35 cellular contexts compared by ENCODE assay signal in the genomic region with DNA sequence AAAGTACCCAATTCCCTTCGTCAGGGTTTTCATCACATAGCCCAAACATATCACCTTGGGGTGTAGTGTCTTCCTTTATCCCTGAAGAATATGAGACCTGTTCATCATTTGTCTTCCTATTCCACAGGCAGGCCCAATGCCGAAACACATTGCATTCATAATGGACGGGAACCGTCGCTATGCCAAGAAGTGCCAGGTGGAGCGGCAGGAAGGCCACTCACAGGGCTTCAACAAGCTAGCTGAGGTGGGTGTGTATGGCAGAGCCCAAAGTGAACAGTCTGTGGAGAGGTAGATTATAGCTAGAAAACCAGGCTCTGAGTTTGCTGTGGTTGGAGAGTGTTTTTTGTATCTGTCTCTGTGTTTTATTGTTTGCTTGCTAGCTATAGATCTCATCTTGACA. TPM values are rescaled to one million over a fixed set of nuclear protein-coding genes. Genes with fewer than 3 reads are reported as not detected.
"Had no signal": no experiment of that assay in that cellular context is flagged by ENCODE, and none has a peak within 500 bp of the region (broad histone marks: within the 10 kb centered on the region; RNA-seq: fewer than 3 reads in every experiment).

No MANE protein-coding gene starts in this region.

- H3K4me3 ChIP-seq: ascending aorta, breast epithelium, colonic mucosa, esophagus squamous epithelium, gastroesophageal sphincter, heart right ventricle had no signal

- ATAC-seq: activated T-cell treated with anti-CD3 and anti-CD28 coated beads, Interleukin-2, amount 50 U/mL, for 4 hours; activated T-helper 17 cell treated with anti-CD3 and anti-CD28 coated beads, Interleukin-2, amount 50 U/mL, for 72 hours; gastroesophageal sphincter; heart right ventricle; T-helper 17 cell; WTC11 had no signal

- H3K4me1 ChIP-seq: breast epithelium had no signal

- H3K4me3 Mint-ChIP-seq: activated CD4-positive, alpha-beta memory T cell treated with anti-CD3 and anti-CD28 coated beads, Interleukin-2, amount 10 ng/mL, durations not matched to agents 7 days and 5 days; activated CD4-positive, alpha-beta T cell treated with anti-CD3 and anti-CD28 coated beads, Interleukin-2, amount 10 ng/mL, durations not matched to agents 7 days and 5 days; activated naive CD4-positive, alpha-beta T cell treated with anti-CD3 and anti-CD28 coated beads, Interleukin-2, amount 50 U/mL, for 24 hours; activated naive CD8-positive, alpha-beta T cell treated with anti-CD3 and anti-CD28 coated beads, Interleukin-2, amount 10 ng/mL, durations not matched to agents 7 days and 5 days; activated T-cell treated with anti-CD3 and anti-CD28 coated beads, Interleukin-2, amount 50 U/mL, for 4 hours; activated T-helper 17 cell treated with anti-CD3 and anti-CD28 coated beads, Interleukin-2, amount 50 U/mL, for 72 hours; brain; central memory CD8-positive, alpha-beta T cell; T-helper 17 cell; T-helper 2 cell treated with Interferon-gamma antibody and Interleukin-4, amounts not matched to agents 5 μg/mL and 100 μg/mL, for 36 hours; WTC11 had no signal

- H3K4me1 Mint-ChIP-seq: WTC11 had no signal

- H3K9me3 ChIP-seq: ascending aorta, breast epithelium, colonic mucosa, esophagus squamous epithelium, gastroesophageal sphincter, heart right ventricle had no signal

- H3K27ac Mint-ChIP-seq: activated CD4-positive, alpha-beta memory T cell treated with anti-CD3 and anti-CD28 coated beads, Interleukin-2, amount 10 ng/mL, durations not matched to agents 7 days and 5 days; activated CD4-positive, alpha-beta T cell treated with anti-CD3 and anti-CD28 coated beads, Interleukin-2, amount 10 ng/mL, durations not matched to agents 7 days and 5 days; activated naive CD4-positive, alpha-beta T cell treated with anti-CD3 and anti-CD28 coated beads, Interleukin-2, amount 50 U/mL, for 24 hours; activated naive CD8-positive, alpha-beta T cell treated with anti-CD3 and anti-CD28 coated beads, Interleukin-2, amount 10 ng/mL, durations not matched to agents 7 days and 5 days; activated T-helper 17 cell treated with anti-CD3 and anti-CD28 coated beads, Interleukin-2, amount 50 U/mL, for 72 hours; T-helper 17 cell; T-helper 2 cell treated with Interferon-gamma antibody and Interleukin-4, amounts not matched to agents 5 μg/mL and 100 μg/mL, for 36 hours; WTC11 had no signal

- DNase-seq: activated CD4-positive, alpha-beta memory T cell treated with anti-CD3 and anti-CD28 coated beads, Interleukin-2, amount 10 ng/mL, durations not matched to agents 7 days and 5 days; activated CD4-positive, alpha-beta T cell treated with anti-CD3 and anti-CD28 coated beads for 1 hour; activated CD4-positive, alpha-beta T cell treated with anti-CD3 and anti-CD28 coated beads for 4 hours; activated CD4-positive, alpha-beta T cell treated with anti-CD3 and anti-CD28 coated beads, Interleukin-2, amount 10 ng/mL, durations not matched to agents 7 days and 5 days; activated CD4-positive, alpha-beta T cell treated with anti-CD3 and anti-CD28 coated beads, Interleukin-2, amount 50 U/mL, for 4 hours; activated effector memory CD4-positive, alpha-beta T cell treated with Interleukin-2 at 50 U/mL for 16 hours; activated gamma-delta T cell treated with Interleukin-2 at 50 U/mL for 16 hours; activated naive CD4-positive, alpha-beta T cell treated with Interleukin-2 at 50 U/mL for 16 hours; activated naive CD8-positive, alpha-beta T cell treated with anti-CD3 and anti-CD28 coated beads, Interleukin-2, amount 10 ng/mL, durations not matched to agents 7 days and 5 days; activated T-cell treated with anti-CD3 and anti-CD28 coated beads, Interleukin-2, amount 50 U/mL, for 4 hours; colonic mucosa; effector CD8-positive, alpha-beta T cell; esophagus squamous epithelium; foreskin melanocyte; heart right ventricle; T-helper 1 cell; T-helper 17 cell; T1000 had no signal

- H3K9me3 Mint-ChIP-seq: activated CD4-positive, alpha-beta memory T cell treated with anti-CD3 and anti-CD28 coated beads, Interleukin-2, amount 10 ng/mL, durations not matched to agents 7 days and 5 days; activated CD4-positive, alpha-beta T cell treated with anti-CD3 and anti-CD28 coated beads, Interleukin-2, amount 10 ng/mL, durations not matched to agents 7 days and 5 days; activated naive CD4-positive, alpha-beta T cell treated with anti-CD3 and anti-CD28 coated beads, Interleukin-2, amount 50 U/mL, for 24 hours; activated naive CD8-positive, alpha-beta T cell treated with anti-CD3 and anti-CD28 coated beads, Interleukin-2, amount 10 ng/mL, durations not matched to agents 7 days and 5 days; activated T-cell treated with anti-CD3 and anti-CD28 coated beads, Interleukin-2, amount 50 U/mL, for 4 hours; activated T-helper 17 cell treated with anti-CD3 and anti-CD28 coated beads, Interleukin-2, amount 50 U/mL, for 72 hours; brain; central memory CD8-positive, alpha-beta T cell; T-helper 2 cell treated with Interferon-gamma antibody and Interleukin-4, amounts not matched to agents 5 μg/mL and 100 μg/mL, for 36 hours; WTC11 had no signal

- H3K27me3 Mint-ChIP-seq: activated CD4-positive, alpha-beta memory T cell treated with anti-CD3 and anti-CD28 coated beads, Interleukin-2, amount 10 ng/mL, durations not matched to agents 7 days and 5 days; activated CD4-positive, alpha-beta T cell treated with anti-CD3 and anti-CD28 coated beads, Interleukin-2, amount 10 ng/mL, durations not matched to agents 7 days and 5 days; activated naive CD4-positive, alpha-beta T cell treated with anti-CD3 and anti-CD28 coated beads, Interleukin-2, amount 50 U/mL, for 24 hours; activated naive CD8-positive, alpha-beta T cell treated with anti-CD3 and anti-CD28 coated beads, Interleukin-2, amount 10 ng/mL, durations not matched to agents 7 days and 5 days; activated T-helper 17 cell treated with anti-CD3 and anti-CD28 coated beads, Interleukin-2, amount 50 U/mL, for 72 hours; brain; central memory CD8-positive, alpha-beta T cell; T-helper 17 cell had no signal

- H3K27ac ChIP-seq: ascending aorta, breast epithelium, colonic mucosa, epithelial cell of prostate, esophagus squamous epithelium, gastroesophageal sphincter, heart right ventricle had no signal

- H3K36me3 ChIP-seq: breast epithelium had no signal

- H3K27me3 ChIP-seq: ascending aorta, breast epithelium, colonic mucosa, esophagus squamous epithelium, gastroesophageal sphincter, heart right ventricle had no signal

- FAIRE-seq: endometrium, endothelial cell of umbilical vein had no signal

RNA-seq across cellular contexts. Expression of a gene that starts 27.4 kb away (rescaled TPM):
- total RNA-seq: activated CD4-positive, alpha-beta memory T cell treated with anti-CD3 and anti-CD28 coated beads, Interleukin-2, amount 10 ng/mL, durations not matched to agents 7 days and 5 days; activated CD4-positive, alpha-beta T cell treated with anti-CD3 and anti-CD28 coated beads, Interleukin-2, amount 10 ng/mL, durations not matched to agents 7 days and 5 days; activated naive CD8-positive, alpha-beta T cell treated with anti-CD3 and anti-CD28 coated beads, Interleukin-2, amount 10 ng/mL, durations not matched to agents 7 days and 5 days; activated T-helper 17 cell treated with anti-CD3 and anti-CD28 coated beads, Interleukin-2, amount 50 U/mL, for 72 hours; ascending aorta; breast epithelium; cardiac septum; dermis microvascular lymphatic vessel endothelial cell; endothelial cell of umbilical vein; esophagus squamous epithelium; fibroblast of lung; fibroblast of villous mesenchyme; gastroesophageal sphincter; T-helper 17 cell had no signal
- polyA plus RNA-seq: esophagus, heart right ventricle had no signal
